Comparison of ENCODE assay signal across 31 cellular contexts in genomic region chr5:6787941-6788340, GRCh38.
"Had no signal": no experiment of that assay in that cellular context is flagged by ENCODE, and none has a peak within 500 bp of the region (broad histone marks: within the 10 kb centered on the region; RNA-seq: fewer than 3 reads in every experiment).

No MANE protein-coding gene starts in this region.

- H3K27ac Mint-ChIP-seq: activated B cell treated with CpG ODN at 0.5 μM for 24 hours; activated CD4-positive, alpha-beta memory T cell treated with anti-CD3 and anti-CD28 coated beads for 36 hours; activated CD4-positive, alpha-beta T cell treated with anti-CD3 and anti-CD28 coated beads, Interleukin-2, amount 10 ng/mL, durations not matched to agents 24 days and 14 days; activated CD8-positive, alpha-beta memory T cell treated with anti-CD3 and anti-CD28 coated beads, Interleukin-2, amount 10 ng/mL, durations not matched to agents 7 days and 5 days; activated CD8-positive, alpha-beta T cell treated with anti-CD3 and anti-CD28 coated beads, Interleukin-2, amount 10 ng/mL, durations not matched to agents 7 days and 5 days; activated naive CD4-positive, alpha-beta T cell treated with anti-CD3 and anti-CD28 coated beads, Interleukin-2, amount 10 ng/mL, durations not matched to agents 7 days and 5 days; activated naive CD4-positive, alpha-beta T cell treated with anti-CD3 and anti-CD28 coated beads, Interleukin-2, amount 50 U/mL, for 72 hours; activated naive CD8-positive, alpha-beta T cell treated with anti-CD3 and anti-CD28 coated beads, Interleukin-2, amount 10 ng/mL, durations not matched to agents 7 days and 5 days; activated T-helper 1 cell treated with anti-CD3 and anti-CD28 coated beads, Interleukin-12 subunit alpha, Interleukin-12 subunit beta, Interleukin-2, Interleukin-4 antibody, amounts not matched to agents 30 ng/mL and 10 ng/mL and 1 ng/mL, durations not matched to agents 14 hours and 24 hours and 36 hours; activated T-helper 2 cell treated with anti-CD3 and anti-CD28 coated beads, Interferon-gamma antibody, Interleukin-2, Interleukin-4, amounts not matched to agents 10 μg/mL and 5 μg/mL and 100 μg/mL, durations not matched to agents 14 hours and 24 hours and 36 hours; brain; endodermal cell; T-helper 17 cell; T-helper 2 cell treated with Interferon-gamma antibody and Interleukin-4, amounts not matched to agents 5 μg/mL and 100 μg/mL, for 36 hours had no signal

- H3K36me3 ChIP-seq: ascending aorta, gastrocnemius medialis, WERI-Rb-1 had no signal

- H3K9me3 Mint-ChIP-seq: activated B cell treated with CpG ODN at 0.5 μM for 24 hours; activated CD4-positive, alpha-beta memory T cell treated with anti-CD3 and anti-CD28 coated beads for 36 hours; activated CD4-positive, alpha-beta T cell treated with anti-CD3 and anti-CD28 coated beads, Interleukin-2, amount 10 ng/mL, durations not matched to agents 24 days and 14 days; activated naive CD4-positive, alpha-beta T cell treated with anti-CD3 and anti-CD28 coated beads, Interleukin-2, amount 10 ng/mL, durations not matched to agents 7 days and 5 days; activated naive CD4-positive, alpha-beta T cell treated with anti-CD3 and anti-CD28 coated beads, Interleukin-2, amount 50 U/mL, for 72 hours; activated naive CD8-positive, alpha-beta T cell treated with anti-CD3 and anti-CD28 coated beads, Interleukin-2, amount 10 ng/mL, durations not matched to agents 7 days and 5 days; activated T-helper 1 cell treated with anti-CD3 and anti-CD28 coated beads, Interleukin-12 subunit alpha, Interleukin-12 subunit beta, Interleukin-2, Interleukin-4 antibody, amounts not matched to agents 30 ng/mL and 10 ng/mL and 1 ng/mL, durations not matched to agents 14 hours and 24 hours and 36 hours; activated T-helper 2 cell treated with anti-CD3 and anti-CD28 coated beads, Interferon-gamma antibody, Interleukin-2, Interleukin-4, amounts not matched to agents 10 μg/mL and 5 μg/mL and 100 μg/mL, durations not matched to agents 14 hours and 24 hours and 36 hours; brain; central memory CD8-positive, alpha-beta T cell; dendritic cell treated with granulocyte-macrophage colony-stimulating factor and Interleukin-4, amounts not matched to agents 40 ng/mL and 50 ng/mL, for 4 days; endodermal cell; T-helper 2 cell treated with Interferon-gamma antibody and Interleukin-4, amounts not matched to agents 5 μg/mL and 100 μg/mL, for 36 hours had no signal

- H3K4me1 Mint-ChIP-seq: activated B cell treated with CpG ODN at 0.5 μM for 24 hours; brain; central memory CD8-positive, alpha-beta T cell had no signal

- H3K36me3 Mint-ChIP-seq: activated CD4-positive, alpha-beta memory T cell treated with anti-CD3 and anti-CD28 coated beads for 36 hours; activated CD8-positive, alpha-beta memory T cell treated with anti-CD3 and anti-CD28 coated beads, Interleukin-2, amount 10 ng/mL, durations not matched to agents 7 days and 5 days; activated naive CD4-positive, alpha-beta T cell treated with anti-CD3 and anti-CD28 coated beads, Interleukin-2, amount 10 ng/mL, durations not matched to agents 7 days and 5 days; activated naive CD4-positive, alpha-beta T cell treated with anti-CD3 and anti-CD28 coated beads, Interleukin-2, amount 50 U/mL, for 72 hours; brain had no signal

- H3K27me3 ChIP-seq: ascending aorta, dorsolateral prefrontal cortex, gastrocnemius medialis had no signal

- DNase-seq: activated B cell treated with CpG ODN at 0.5 μM for 24 hours; activated CD4-positive, alpha-beta memory T cell treated with anti-CD3 and anti-CD28 coated beads for 36 hours; activated CD4-positive, alpha-beta T cell treated with anti-CD3 and anti-CD28 coated beads, Interleukin-2, amount 10 ng/mL, durations not matched to agents 24 days and 14 days; activated CD8-positive, alpha-beta memory T cell treated with anti-CD3 and anti-CD28 coated beads, Interleukin-2, amount 10 ng/mL, durations not matched to agents 7 days and 5 days; activated CD8-positive, alpha-beta memory T cell treated with anti-CD3 and anti-CD28 coated beads, Interleukin-2, amount 50 U/mL, for 4 hours; activated CD8-positive, alpha-beta T cell treated with anti-CD3 and anti-CD28 coated beads, Interleukin-2, amount 10 ng/mL, durations not matched to agents 7 days and 5 days; activated effector memory CD4-positive, alpha-beta T cell treated with anti-CD3 and anti-CD28 coated beads, Interleukin-2, amount 50 U/mL, for 16 hours; activated naive CD4-positive, alpha-beta T cell; activated naive CD4-positive, alpha-beta T cell treated with anti-CD3 and anti-CD28 coated beads, Interleukin-2, amount 10 ng/mL, durations not matched to agents 7 days and 5 days; activated naive CD8-positive, alpha-beta T cell treated with anti-CD3 and anti-CD28 coated beads, Interleukin-2, amount 10 ng/mL, durations not matched to agents 7 days and 5 days; activated T-cell treated with anti-CD3 and anti-CD28 coated beads, Interleukin-2, amount 50 U/mL, for 1 hour; activated T-cell treated with anti-CD3 and anti-CD28 coated beads, Interleukin-2, amount 50 U/mL, for 48 hours; dorsolateral prefrontal cortex; effector memory CD4-positive, alpha-beta T cell; endodermal cell; foreskin keratinocyte; gastrocnemius medialis; glutamatergic neuron; T-helper 1 cell; T-helper 17 cell; T1000; WERI-Rb-1 had no signal

- H3K4me3 Mint-ChIP-seq: activated B cell treated with CpG ODN at 0.5 μM for 24 hours; activated CD4-positive, alpha-beta memory T cell treated with anti-CD3 and anti-CD28 coated beads for 36 hours; activated CD4-positive, alpha-beta T cell treated with anti-CD3 and anti-CD28 coated beads, Interleukin-2, amount 10 ng/mL, durations not matched to agents 24 days and 14 days; activated CD8-positive, alpha-beta memory T cell treated with anti-CD3 and anti-CD28 coated beads, Interleukin-2, amount 10 ng/mL, durations not matched to agents 7 days and 5 days; activated CD8-positive, alpha-beta T cell treated with anti-CD3 and anti-CD28 coated beads, Interleukin-2, amount 10 ng/mL, durations not matched to agents 7 days and 5 days; activated naive CD4-positive, alpha-beta T cell treated with anti-CD3 and anti-CD28 coated beads, Interleukin-2, amount 10 ng/mL, durations not matched to agents 7 days and 5 days; activated naive CD8-positive, alpha-beta T cell treated with anti-CD3 and anti-CD28 coated beads, Interleukin-2, amount 10 ng/mL, durations not matched to agents 7 days and 5 days; activated T-helper 1 cell treated with anti-CD3 and anti-CD28 coated beads, Interleukin-12 subunit alpha, Interleukin-12 subunit beta, Interleukin-2, Interleukin-4 antibody, amounts not matched to agents 30 ng/mL and 10 ng/mL and 1 ng/mL, durations not matched to agents 14 hours and 24 hours and 36 hours; brain; central memory CD8-positive, alpha-beta T cell; dendritic cell treated with granulocyte-macrophage colony-stimulating factor and Interleukin-4, amounts not matched to agents 40 ng/mL and 50 ng/mL, for 4 days; endodermal cell; T-helper 17 cell; T-helper 2 cell treated with Interferon-gamma antibody and Interleukin-4, amounts not matched to agents 5 μg/mL and 100 μg/mL, for 36 hours had no signal

- H3K4me1 ChIP-seq: ascending aorta, foreskin keratinocyte, gastrocnemius medialis had no signal

- H3K9me3 ChIP-seq: ascending aorta, gastrocnemius medialis had no signal

- H3K27ac ChIP-seq: ascending aorta, coronary artery, dorsolateral prefrontal cortex, foreskin keratinocyte, gastrocnemius medialis, WERI-Rb-1 had no signal

- H3K4me3 ChIP-seq: ascending aorta, coronary artery, dorsolateral prefrontal cortex, gastrocnemius medialis had no signal
